ENCODE assay signal across 13 cellular contexts in the genomic region with DNA sequence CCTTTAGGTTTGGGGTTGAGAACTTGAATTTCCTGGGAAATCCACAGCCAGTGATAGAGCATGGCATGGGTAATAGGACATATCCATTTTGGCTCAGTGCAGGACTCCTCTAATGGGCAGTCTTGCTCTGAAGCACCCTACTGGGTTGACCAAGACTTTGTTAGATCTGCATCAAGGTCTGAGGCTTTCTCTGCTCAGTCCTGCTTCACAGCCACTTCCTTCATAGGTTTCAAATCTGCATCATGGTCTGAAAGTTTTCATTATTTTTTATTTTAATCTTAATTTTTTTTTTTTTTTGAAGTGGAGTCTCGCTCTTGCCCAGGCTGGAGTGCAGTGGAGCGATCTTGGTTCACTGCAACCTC. TPM values are rescaled to one million over a fixed set of nuclear protein-coding genes. Genes with fewer than 3 reads are reported as not detected.
DNase-seq lines count a peak whose midpoint lies in the region; ATAC-seq and TF ChIP-seq lines count a peak whose summit lies in the region.
"Had no signal": no experiment of that assay in that cellular context is flagged by ENCODE, and none has a peak within 500 bp of the region (broad histone marks: within the 10 kb centered on the region; RNA-seq: fewer than 3 reads in every experiment).

No MANE protein-coding gene starts in this region.

- H3K4me1 Mint-ChIP-seq in CD4-positive, alpha-beta memory T cell, result peaks cover 43 to 70% (median 55%) of the 10 kb centered on the region in 4 donors
- H3K4me1 Mint-ChIP-seq in T-cell (peaks cover 49 to 64% (median 64%) of the 10 kb centered on the region in 3 donors), chondrocyte (ENCODE audit: low read depth) (peaks cover 4% of the 10 kb centered on the region)

- H3K4me3 Mint-ChIP-seq in CD4-positive, alpha-beta memory T cell, result peak overlapping the region in 6 of 8 donors; percentile 69 to 85 (median 79)
- H3K4me3 Mint-ChIP-seq in T-cell (peak overlapping the region in 2 of 3 donors; percentile 52 to 67), chondrocyte (ENCODE audit: unreplicated experiment) (no peak overlapping the region)

- CTCF ChIA-PET in CD4-positive, alpha-beta memory T cell (lab: Charles Lee; ENCODE audit: partially characterized antibody), result interaction anchor here (1.3 to 6.3 kb wide), 2 partner anchors 9 to 51 kb away, joined by 9 to 45 read pairs; no protein-coding TSS in a partner anchor
- CTCF ChIA-PET in T-cell (lab: Charles Lee) (interaction anchor here in 1 of 2 donors (1.1 to 1.2 kb wide), 3 partner anchors 10 to 51 kb away, joined by 3 to 9 read pairs (median 3); a partner anchor contains a TSS), GM10248 (lab: Yijun Ruan, JAX) (interaction anchor here (0.7 to 1.5 kb wide), 3 partner anchors 12 to 118 kb away, joined by 3 to 5 read pairs (median 3); no protein-coding TSS in a partner anchor)

- TF ChIP-seq CTCF in GM10248 (IDR thresholded peaks at IDR 0.05; ENCODE audit: control extremely low read depth, extremely low read depth, low read depth, missing control alignments) (no peak), chondrocyte (IDR thresholded peaks at IDR 0.05) (no peak)

- H3K36me3 Mint-ChIP-seq in CD4-positive, alpha-beta memory T cell, result peaks cover 4 to 8% of the 10 kb centered on the region in 2 donors
- no peaks in the 10 kb centered on the region for H3K36me3 Mint-ChIP-seq in T-cell
- no peaks in the 10 kb centered on the region for H3K36me3 Mint-ChIP-seq in chondrocyte (ENCODE audit: low read depth)

- POLR2A ChIA-PET in CD4-positive, alpha-beta memory T cell (lab: Charles Lee; ENCODE audit: partially characterized antibody), result interaction anchor here (3.5 kb wide), 1 partner anchor 37 kb away, joined by 13 read pairs; a partner anchor contains a TSS
- POLR2A ChIA-PET in T-cell (lab: Charles Lee) (no interaction called here), GM10248 (lab: Yijun Ruan, JAX) (no interaction called here)

- H3K36me3 ChIP-seq in CD4-positive, alpha-beta memory T cell (ENCODE audit: insufficient read depth, low read length), result no peaks in the 10 kb centered on the region
- H3K36me3 ChIP-seq: lower lobe of right lung had no signal

- H3K27ac ChIP-seq in CD4-positive, alpha-beta memory T cell (ENCODE audit: low read depth, low read length), result peak overlapping the region; percentile 26
- H3K27ac ChIP-seq: lower lobe of right lung had no signal

- no peaks in the 10 kb centered on the region for H3K27me3 ChIP-seq in CD4-positive, alpha-beta memory T cell (ENCODE audit: insufficient read depth, low read length)

- no peaks in the 10 kb centered on the region for H3K27me3 Mint-ChIP-seq in CD4-positive, alpha-beta memory T cell
- H3K27me3 Mint-ChIP-seq in T-cell (no peaks in the 10 kb centered on the region), chondrocyte (ENCODE audit: low read depth) (no peaks in the 10 kb centered on the region)

- peak overlapping the region; percentile 79 to 90 (median 88) for H3K27ac Mint-ChIP-seq in CD4-positive, alpha-beta memory T cell
- peak overlapping the region; percentile 15 to 90 for H3K27ac Mint-ChIP-seq in T-cell
- no peak overlapping the region for H3K27ac Mint-ChIP-seq in chondrocyte (ENCODE audit: unreplicated experiment)

- no peaks in the 10 kb centered on the region for H3K9me3 ChIP-seq in CD4-positive, alpha-beta memory T cell (ENCODE audit: control insufficient read depth in 1 of 2, low read length in 2 of 2)
- H3K9me3 ChIP-seq: lower lobe of right lung had no signal

- peaks cover 55% of the 10 kb centered on the region for H3K4me1 ChIP-seq in CD4-positive, alpha-beta memory T cell (ENCODE audit: insufficient read depth, low read length)
- H3K4me1 ChIP-seq: lower lobe of right lung had no signal

- no peaks in the 10 kb centered on the region for H3K9me3 Mint-ChIP-seq in CD4-positive, alpha-beta memory T cell
- no peaks in the 10 kb centered on the region for H3K9me3 Mint-ChIP-seq in T-cell
- no peaks in the 10 kb centered on the region for H3K9me3 Mint-ChIP-seq in chondrocyte (ENCODE audit: low read depth)
- H3K9me3 Mint-ChIP-seq: activated T-cell treated with anti-CD3 and anti-CD28 coated beads, Interleukin-2, amount 50 U/mL, for 4 hours had no signal

- intact Hi-C loops in CD4-positive, alpha-beta memory T cell (cut with micrococcal nuclease), result no loop called here

- no peak overlapping the region for H3K4me3 ChIP-seq in CD4-positive, alpha-beta memory T cell (ENCODE audit: low read length in 2 of 2)
- H3K4me3 ChIP-seq: lower lobe of right lung had no signal

- DNase-seq in CD4-positive, alpha-beta memory T cell, result no peak
- no peak for DNase-seq in T-cell
- no peak for DNase-seq in NCI-H82 treated with DMSO at 0.1 percent for 48 hours (lab: John Stamatoyannopoulos, UW; ENCODE audit: unreplicated experiment)
- no peak for DNase-seq in GM10248 (ENCODE audit: extremely low spot score)
- no peak for DNase-seq in chondrocyte (ENCODE audit: low spot score)
- DNase-seq: activated T-cell treated with anti-CD3 and anti-CD28 coated beads, Interleukin-2, amount 50 U/mL, for 4 hours; AML-193; H7; lower lobe of right lung; NCI-H510A treated with DMSO at 0.1 percent for 48 hours had no signal

- ATAC-seq in GM19372 (IDR thresholded peaks at IDR 0.05; ENCODE audit: low read depth, unreplicated experiment) (peak; percentile 38), HG02870 (IDR thresholded peaks at IDR 0.05; ENCODE audit: unreplicated experiment) (peak; percentile 48), T-cell (replicated peaks in 1 of 4) (peak in 1 of 4 experiments; percentile 11), GM18520 (IDR thresholded peaks at IDR 0.05; ENCODE audit: unreplicated experiment) (no peak)
- ATAC-seq: lower lobe of right lung had no signal

RNA-seq across cellular contexts. Expression of a gene that starts 36.5 kb away (rescaled TPM):
- 100 to 1,000 TPM; 151 to 157 TPM for total RNA-seq in CD4-positive, alpha-beta memory T cell
- polyA plus RNA-seq in CD4-positive, alpha-beta memory T cell, result 100 to 1,000 TPM; 133 to 158 TPM
- total RNA-seq in T-cell, result 100 to 1,000 TPM in 4 of 5 donors, 10 to 100 TPM in 1; 99.8 to 122 (median 107) TPM
- total RNA-seq in chondrocyte, result 34.5 to 37.7 TPM (median 37.3 TPM) in 3 replicates
